In genomic region chr1:248905662-248905948, GRCh38 we compare ENCODE assay signal across 8 cellular contexts. TPM values are rescaled to one million over a fixed set of nuclear protein-coding genes. Genes with fewer than 3 reads are reported as not detected.
DNase-seq lines count a peak whose midpoint lies in the region; ATAC-seq and TF ChIP-seq lines count a peak whose summit lies in the region.

No MANE protein-coding gene starts in this region.

- peaks cover 6% of the 10 kb centered on the region for H3K4me1 ChIP-seq in mucosa of descending colon (ENCODE audit: low read depth)

- ATAC-seq in stimulated activated naive CD8-positive, alpha-beta T cell treated with anti-CD3 and anti-CD28 coated beads, Interleukin-15, Interleukin-2, amounts not matched to agents 100 U/mL and 50 U/mL, for 24 hours, result no peak
- no peak for ATAC-seq in mucosa of descending colon
- ATAC-seq in GM19463 (IDR thresholded peaks at IDR 0.05; ENCODE audit: unreplicated experiment), result no peak
- ATAC-seq in HG02884 (IDR thresholded peaks at IDR 0.05; ENCODE audit: unreplicated experiment), result no peak

- no peak for DNase-seq in stimulated activated naive CD8-positive, alpha-beta T cell treated with anti-CD3 and anti-CD28 coated beads, Interleukin-15, Interleukin-2, amounts not matched to agents 100 U/mL and 50 U/mL, for 24 hours
- DNase-seq in MCF 10A (ENCODE audit: unreplicated experiment) (no peak), mucosa of descending colon (no peak), NOMO-1 treated with DMSO at 0.1 percent for 48 hours (lab: John Stamatoyannopoulos, UW; ENCODE audit: unreplicated experiment) (no peak), DMS153 (lab: John Stamatoyannopoulos, UW) (no peak)

- H3K9me3 Mint-ChIP-seq in stimulated activated naive CD8-positive, alpha-beta T cell treated with anti-CD3 and anti-CD28 coated beads, Interleukin-15, Interleukin-2, amounts not matched to agents 100 ng/mL and 50 ng/mL, for 24 hours, result no peaks in the 10 kb centered on the region
- no peaks in the 10 kb centered on the region for H3K9me3 Mint-ChIP-seq in MCF 10A (ENCODE audit: unreplicated experiment)

- H3K4me3 ChIP-seq in mucosa of descending colon, result peak overlapping the region; percentile 29

- no peaks in the 10 kb centered on the region for H3K36me3 ChIP-seq in mucosa of descending colon (ENCODE audit: low read depth)

- H3K27me3 Mint-ChIP-seq in stimulated activated naive CD8-positive, alpha-beta T cell treated with anti-CD3 and anti-CD28 coated beads, Interleukin-15, Interleukin-2, amounts not matched to agents 100 ng/mL and 50 ng/mL, for 24 hours, result no peaks in the 10 kb centered on the region
- peaks cover 45% of the 10 kb centered on the region for H3K27me3 Mint-ChIP-seq in MCF 10A (ENCODE audit: insufficient read depth, unreplicated experiment)

- peak overlapping the region; percentile 95 for H3K27ac Mint-ChIP-seq in stimulated activated naive CD8-positive, alpha-beta T cell treated with anti-CD3 and anti-CD28 coated beads, Interleukin-15, Interleukin-2, amounts not matched to agents 100 ng/mL and 50 ng/mL, for 24 hours
- peak overlapping the region; percentile 91 for H3K27ac Mint-ChIP-seq in MCF 10A (ENCODE audit: low read depth, unreplicated experiment)

- H3K36me3 Mint-ChIP-seq in stimulated activated naive CD8-positive, alpha-beta T cell treated with anti-CD3 and anti-CD28 coated beads, Interleukin-15, Interleukin-2, amounts not matched to agents 100 ng/mL and 50 ng/mL, for 24 hours (ENCODE audit: low read depth), result no peaks in the 10 kb centered on the region
- peaks cover 10% of the 10 kb centered on the region for H3K36me3 Mint-ChIP-seq in MCF 10A (ENCODE audit: insufficient read depth, unreplicated experiment)

- TSS peak; percentile 96 for BruUV-seq in MCF 10A (replicated peaks; lab: Mats Ljungman, UMichigan)

- intact Hi-C loops in MCF 10A (cut with micrococcal nuclease) (no loop called here), mucosa of descending colon (cut with DNase I, micrococcal nuclease) (no loop called here)

- H3K4me3 Mint-ChIP-seq in stimulated activated naive CD8-positive, alpha-beta T cell treated with anti-CD3 and anti-CD28 coated beads, Interleukin-15, Interleukin-2, amounts not matched to agents 100 ng/mL and 50 ng/mL, for 24 hours, result peak overlapping the region; percentile 93
- peak overlapping the region; percentile 89 for H3K4me3 Mint-ChIP-seq in MCF 10A (ENCODE audit: unreplicated experiment)

- TF ChIP-seq CTCF in MCF 10A (IDR thresholded peaks at IDR 0.05; ENCODE audit: unreplicated experiment) (no peak), mucosa of descending colon (IDR thresholded peaks at IDR 0.05) (no peak)

- peaks cover 25% of the 10 kb centered on the region for H3K4me1 Mint-ChIP-seq in stimulated activated naive CD8-positive, alpha-beta T cell treated with anti-CD3 and anti-CD28 coated beads, Interleukin-15, Interleukin-2, amounts not matched to agents 100 ng/mL and 50 ng/mL, for 24 hours (ENCODE audit: low read depth)
- peaks cover 27% of the 10 kb centered on the region for H3K4me1 Mint-ChIP-seq in MCF 10A (ENCODE audit: insufficient read depth, unreplicated experiment)

- POLR2A ChIA-PET in MCF 10A (lab: Yijun Ruan, JAX), result interaction anchor here (0.6 to 2.7 kb wide), 6 partner anchors 14 to 79 kb away, joined by 3 to 41 read pairs (median 10); partner anchors contain the start of genes SH3BP5L, ZNF672 and ZNF692

- CTCF ChIA-PET in MCF 10A (lab: Yijun Ruan, JAX), result interaction anchor here (0.5 to 2.0 kb wide), 12 partner anchors 9 to 538 kb away, joined by 3 to 5 read pairs (median 3); partner anchors contain the start of gene ZNF672

- H3K9me3 ChIP-seq in mucosa of descending colon, result no peaks in the 10 kb centered on the region

RNA-seq across cellular contexts. Expression of gene PGBD2, which starts 0.4 kb away (rescaled TPM):
- total RNA-seq in MCF 10A (2022) (5.2 and 5.9 TPM in 2 replicates), mucosa of descending colon (10 to 100 TPM in 2 of 3 donors, 1 to 10 TPM in 1; 6.6 to 11.7 (median 10.9) TPM)

RNA-seq across cellular contexts. Expression of gene ZNF692, which starts 46.7 kb away (rescaled TPM):
- total RNA-seq in MCF 10A (2022) (88.8 and 103 TPM in 2 replicates), mucosa of descending colon (10 to 100 TPM; 26.7 to 51.7 (median 43.6) TPM)
